ENCODE assay signal across 8 cellular contexts in genomic region chr13:52450012-52450792, GRCh38. TPM values are rescaled to one million over a fixed set of nuclear protein-coding genes. Genes with fewer than 3 reads are reported as not detected.
DNase-seq lines count a peak whose midpoint lies in the region; ATAC-seq and TF ChIP-seq lines count a peak whose summit lies in the region.

A gene with protein sequence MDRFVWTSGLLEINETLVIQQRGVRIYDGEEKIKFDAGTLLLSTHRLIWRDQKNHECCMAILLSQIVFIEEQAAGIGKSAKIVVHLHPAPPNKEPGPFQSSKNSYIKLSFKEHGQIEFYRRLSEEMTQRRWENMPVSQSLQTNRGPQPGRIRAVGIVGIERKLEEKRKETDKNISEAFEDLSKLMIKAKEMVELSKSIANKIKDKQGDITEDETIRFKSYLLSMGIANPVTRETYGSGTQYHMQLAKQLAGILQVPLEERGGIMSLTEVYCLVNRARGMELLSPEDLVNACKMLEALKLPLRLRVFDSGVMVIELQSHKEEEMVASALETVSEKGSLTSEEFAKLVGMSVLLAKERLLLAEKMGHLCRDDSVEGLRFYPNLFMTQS (minus strand): TSS chr13:52450634. CDS start chr13:52450594, 40 bp downstream.

- POLR2A ChIA-PET in activated CD4-positive, alpha-beta T cell treated with anti-CD3 and anti-CD28 coated beads for 36 hours (lab: Charles Lee) = interaction anchor here (0.9 to 1.4 kb wide), 2 partner anchors 10 to 203 kb away, joined by 3 to 4 read pairs; partner anchors contain the start of gene SUGT1

- H3K4me3 ChIP-seq in BE2C (ENCODE audit: low read depth, low read length) (peak within 1 kb of the TSS; percentile 94), choroid plexus epithelial cell (ENCODE audit: low read depth, low read length) (peak within 1 kb of the TSS; percentile 84)

- peak; percentile 88 for TF ChIP-seq POLR2A in GM19193 (IDR thresholded peaks at IDR 0.05; ENCODE audit: extremely low read depth, insufficient read depth, insufficient read length)

- H3K9me3 Mint-ChIP-seq in activated CD4-positive, alpha-beta T cell treated with anti-CD3 and anti-CD28 coated beads for 36 hours (ENCODE audit: low read depth) = no peaks in the 10 kb centered on the region

- peak; percentile 96 for DNase-seq in BE2C
- DNase-seq in NCI-H510A treated with DMSO at 0.1 percent for 48 hours (lab: John Stamatoyannopoulos, UW) = peak; percentile 81
- DNase-seq in activated CD4-positive, alpha-beta T cell treated with anti-CD3 and anti-CD28 coated beads for 36 hours = peak; percentile 96
- peak; percentile 96 for DNase-seq in choroid plexus epithelial cell (ENCODE audit: low read depth)
- peak; percentile 94 for DNase-seq in kidney tubule cell (ENCODE audit: low spot score)
- peak; percentile 91 to 95 (median 92) for DNase-seq in stimulated activated CD4-positive, alpha-beta T cell treated with anti-CD3 and anti-CD28 coated beads, Interleukin-1b, Interleukin-23, amount 100 ng/mL, for 24 hours (ENCODE audit: low read depth in 4 of 4, low spot score in 1 of 4)

- intact Hi-C loops in activated CD4-positive, alpha-beta T cell treated with anti-CD3 and anti-CD28 coated beads for 36 hours (cut with DNase I, micrococcal nuclease) = loop anchor here (1.0 to 10.0 kb wide), 9 partner anchors 101 to 625 kb away; partner anchors contain the start of genes SUGT1 (in 2 of the 2) and ALG11 (in 1 of the 2)

- peaks cover 3% of the 10 kb centered on the region for H3K36me3 Mint-ChIP-seq in activated CD4-positive, alpha-beta T cell treated with anti-CD3 and anti-CD28 coated beads for 36 hours (ENCODE audit: low read depth)

- CTCF ChIA-PET in activated CD4-positive, alpha-beta T cell treated with anti-CD3 and anti-CD28 coated beads for 36 hours (lab: Charles Lee) = interaction anchor here (0.6 to 2.9 kb wide), 19 partner anchors 8 to 1016 kb away, joined by 3 to 11 read pairs (median 4); partner anchors contain the start of genes NEK5 and SUGT1

- no peaks in the 10 kb centered on the region for H3K4me1 ChIP-seq in BE2C

- peaks cover under 1% of the 10 kb centered on the region for H3K27me3 Mint-ChIP-seq in activated CD4-positive, alpha-beta T cell treated with anti-CD3 and anti-CD28 coated beads for 36 hours

- H3K27ac Mint-ChIP-seq in activated CD4-positive, alpha-beta T cell treated with anti-CD3 and anti-CD28 coated beads for 36 hours = peak within 1 kb of the TSS; percentile 91

- peak; percentile 72 for ATAC-seq in HG03439 (IDR thresholded peaks at IDR 0.05; ENCODE audit: unreplicated experiment)
- peak; percentile 77 for ATAC-seq in activated CD4-positive, alpha-beta T cell treated with anti-CD3 and anti-CD28 coated beads for 36 hours

- peaks cover 35% of the 10 kb centered on the region for H3K4me1 Mint-ChIP-seq in activated CD4-positive, alpha-beta T cell treated with anti-CD3 and anti-CD28 coated beads for 36 hours

- peaks cover 3% of the 10 kb centered on the region for H3K36me3 ChIP-seq in BE2C

- H3K9me3 ChIP-seq in BE2C = no peaks in the 10 kb centered on the region

- TF ChIP-seq CTCF in BE2C (IDR thresholded peaks at IDR 0.05; ENCODE audit: low read depth, low read length) (peak; percentile 89), choroid plexus epithelial cell (conservative IDR thresholded peaks at IDR 0.05; ENCODE audit: low read depth, low read length) (peak; percentile 74)

- H3K4me3 Mint-ChIP-seq in activated CD4-positive, alpha-beta T cell treated with anti-CD3 and anti-CD28 coated beads for 36 hours = peak within 1 kb of the TSS; percentile 88

- H3K27me3 ChIP-seq in BE2C = no peaks in the 10 kb centered on the region

RNA-seq across cellular contexts. Expression of the gene that starts here (rescaled TPM):
- 22.3 TPM for polyA plus RNA-seq in BE2C (2012; ENCODE audit: insufficient read depth, insufficient read length, low read depth)
- total RNA-seq in activated CD4-positive, alpha-beta T cell treated with anti-CD3 and anti-CD28 coated beads for 36 hours = 10 to 100 TPM; 27.4 to 29.8 TPM

Comparison
In these comparisons a context has a peak if more than half of its experiments do, and no peak if none do; other contexts are left out.
1. Peak in every context shown above with its lines: DNase-seq, ATAC-seq and H3K4me3 ChIP-seq.